10 cellular contexts compared by ENCODE assay signal in genomic region chr2:204108874-204109295, GRCh38.
DNase-seq lines count a peak whose midpoint lies in the region; ATAC-seq and TF ChIP-seq lines count a peak whose summit lies in the region.
"Had no signal": no experiment of that assay in that cellular context is flagged by ENCODE, and none has a peak within 500 bp of the region (broad histone marks: within the 10 kb centered on the region; RNA-seq: fewer than 3 reads in every experiment).

No MANE protein-coding gene starts in this region.

- no peak overlapping the region for H3K27ac ChIP-seq in naive thymus-derived CD4-positive, alpha-beta T cell (ENCODE audit: low read depth, low read length)
- H3K27ac ChIP-seq in uterus, result peak overlapping the region; percentile 78 to 83
- no peak overlapping the region for H3K27ac ChIP-seq in dorsolateral prefrontal cortex

- peaks cover 1% of the 10 kb centered on the region for H3K27me3 Mint-ChIP-seq in activated T-helper 17 cell treated with anti-CD3 and anti-CD28 coated beads, Interleukin-2, amount 50 U/mL, for 72 hours
- peaks cover 0 to 12% (median 0%) of the 10 kb centered on the region in 5 donors for H3K27me3 Mint-ChIP-seq in naive thymus-derived CD4-positive, alpha-beta T cell

- ATAC-seq in activated T-helper 17 cell treated with anti-CD3 and anti-CD28 coated beads, Interleukin-2, amount 50 U/mL, for 72 hours (replicated peaks), result peak; percentile 72
- ATAC-seq in naive thymus-derived CD4-positive, alpha-beta T cell, result peak; percentile 10
- ATAC-seq in omental fat pad (ENCODE audit: low FRiP score) (no peak), sciatic nerve (no peak)

- no peak for TF ChIP-seq POLR2A in uterus (IDR thresholded peaks at IDR 0.05)

- intact Hi-C loops in naive thymus-derived CD4-positive, alpha-beta T cell (cut with micrococcal nuclease), result loop anchor here (1.0 to 10.0 kb wide), 18 partner anchors 9 to 1839 kb away; partner anchors contain the start of genes ICOS (in 1 of the 2) and NRP2 (in 1 of the 2)
- intact Hi-C loops in uterus (cut with DNase I; ENCODE audit: low total_unique reads) (no loop called here), dorsolateral prefrontal cortex (cut with DNase I) (no loop called here), sciatic nerve (cut with DNase I) (no loop called here)

- CTCF ChIA-PET in naive thymus-derived CD4-positive, alpha-beta T cell (lab: Charles Lee), result interaction anchor here (0.6 to 5.7 kb wide), 6 partner anchors 36 to 1709 kb away, joined by 3 to 54 read pairs (median 3); no protein-coding TSS in a partner anchor

- H3K27me3 ChIP-seq in naive thymus-derived CD4-positive, alpha-beta T cell (ENCODE audit: control insufficient read depth in 2 of 2, insufficient read depth in 2 of 2, low read length in 2 of 2), result no peaks in the 10 kb centered on the region
- H3K27me3 ChIP-seq in uterus, result no peaks in the 10 kb centered on the region
- H3K27me3 ChIP-seq in dorsolateral prefrontal cortex, result peaks cover 0 to 10% (median 0%) of the 10 kb centered on the region in 45 donors
- H3K27me3 ChIP-seq: BE2C had no signal

- no peaks in the 10 kb centered on the region for H3K36me3 ChIP-seq in naive thymus-derived CD4-positive, alpha-beta T cell (ENCODE audit: control insufficient read depth in 2 of 3, insufficient read depth in 3 of 3, low read length in 3 of 3)
- no peaks in the 10 kb centered on the region for H3K36me3 ChIP-seq in uterus
- H3K36me3 ChIP-seq: BE2C had no signal

- POLR2A ChIA-PET in naive thymus-derived CD4-positive, alpha-beta T cell (lab: Charles Lee), result no interaction called here

- peaks cover 10% of the 10 kb centered on the region for H3K36me3 Mint-ChIP-seq in activated T-helper 17 cell treated with anti-CD3 and anti-CD28 coated beads, Interleukin-2, amount 50 U/mL, for 72 hours (ENCODE audit: low read depth)
- peaks cover 0 to 3% (median 0%) of the 10 kb centered on the region in 5 donors for H3K36me3 Mint-ChIP-seq in naive thymus-derived CD4-positive, alpha-beta T cell

- no peak for TF ChIP-seq CTCF in uterus (IDR thresholded peaks at IDR 0.05)
- no peak for TF ChIP-seq CTCF in dorsolateral prefrontal cortex (IDR thresholded peaks at IDR 0.05 in 54 of 56, conservative IDR thresholded peaks at IDR 0.05 in 2 of 56; ENCODE audit: low read depth in 1 of 56, partially characterized antibody in 56 of 56)
- no peak for TF ChIP-seq CTCF in omental fat pad (IDR thresholded peaks at IDR 0.05)

- H3K9me3 ChIP-seq in naive thymus-derived CD4-positive, alpha-beta T cell (ENCODE audit: control insufficient read depth in 2 of 3, low read length in 3 of 3), result no peaks in the 10 kb centered on the region
- H3K9me3 ChIP-seq in uterus, result no peaks in the 10 kb centered on the region
- H3K9me3 ChIP-seq: BE2C had no signal

- H3K27ac Mint-ChIP-seq in activated T-helper 17 cell treated with anti-CD3 and anti-CD28 coated beads, Interleukin-2, amount 50 U/mL, for 72 hours, result peak overlapping the region; percentile 94
- H3K27ac Mint-ChIP-seq in naive thymus-derived CD4-positive, alpha-beta T cell, result peak overlapping the region in 8 of 9 donors; percentile 7 to 96 (median 42)

- no peaks in the 10 kb centered on the region for H3K9me3 Mint-ChIP-seq in activated T-helper 17 cell treated with anti-CD3 and anti-CD28 coated beads, Interleukin-2, amount 50 U/mL, for 72 hours
- H3K9me3 Mint-ChIP-seq in naive thymus-derived CD4-positive, alpha-beta T cell, result no peaks in the 10 kb centered on the region

- peak in 2 of 3 donors; percentile 23 to 47 for DNase-seq in stimulated activated CD4-positive, alpha-beta T cell treated with anti-CD3 and anti-CD28 coated beads, Interleukin-12 subunit alpha, Interleukin-12 subunit beta, amount 100 ng/mL, for 48 hours (ENCODE audit: low read depth in 2 of 3, low spot score in 1 of 3)
- DNase-seq in stimulated activated CD4-positive, alpha-beta T cell treated with anti-CD3 and anti-CD28 coated beads, Interleukin-4, amount 100 ng/mL, for 4 hours, result no peak
- DNase-seq in naive thymus-derived CD4-positive, alpha-beta T cell, result peak in 1 of 9 donors; percentile 38
- DNase-seq in uterus (no peak), dorsolateral prefrontal cortex (no peak), omental fat pad (ENCODE audit: low spot score) (no peak), sciatic nerve (ENCODE audit: low spot score) (no peak)
- DNase-seq: posterior cingulate gyrus had no signal

- H3K4me3 Mint-ChIP-seq in activated T-helper 17 cell treated with anti-CD3 and anti-CD28 coated beads, Interleukin-2, amount 50 U/mL, for 72 hours, result peak overlapping the region; percentile 85
- peak overlapping the region in 9 of 10 donors; percentile 81 to 88 (median 83) for H3K4me3 Mint-ChIP-seq in naive thymus-derived CD4-positive, alpha-beta T cell

- H3K4me3 ChIP-seq in naive thymus-derived CD4-positive, alpha-beta T cell (ENCODE audit: low read length), result peak overlapping the region; percentile 21
- no peak overlapping the region for H3K4me3 ChIP-seq in uterus
- no peak overlapping the region for H3K4me3 ChIP-seq in dorsolateral prefrontal cortex

- H3K4me1 Mint-ChIP-seq in activated T-helper 17 cell treated with anti-CD3 and anti-CD28 coated beads, Interleukin-2, amount 50 U/mL, for 72 hours, result peaks cover 56% of the 10 kb centered on the region
- H3K4me1 Mint-ChIP-seq in naive thymus-derived CD4-positive, alpha-beta T cell, result peaks cover 32 to 76% (median 50%) of the 10 kb centered on the region in 7 donors

- H3K4me1 ChIP-seq in naive thymus-derived CD4-positive, alpha-beta T cell (ENCODE audit: control insufficient read depth in 2 of 2, insufficient read depth in 2 of 2, low read length in 2 of 2), result peaks cover 31 to 34% of the 10 kb centered on the region in 2 donors
- H3K4me1 ChIP-seq in uterus, result peaks cover 0 to 8% of the 10 kb centered on the region in 2 donors

Comparison
In these comparisons a context has a peak if more than half of its experiments do, and no peak if none do; other contexts are left out.
1. DNase-seq: peak in stimulated activated CD4-positive, alpha-beta T cell treated with anti-CD3 and anti-CD28 coated beads, Interleukin-12 subunit alpha, Interleukin-12 subunit beta, amount 100 ng/mL, for 48 hours (2 of 3); none in stimulated activated CD4-positive, alpha-beta T cell treated with anti-CD3 and anti-CD28 coated beads, Interleukin-4, amount 100 ng/mL, for 4 hours (0 of 2), uterus (0 of 2), dorsolateral prefrontal cortex (0 of 10), omental fat pad (single experiment) and sciatic nerve (single experiment).
2. ATAC-seq: peak in activated T-helper 17 cell treated with anti-CD3 and anti-CD28 coated beads, Interleukin-2, amount 50 U/mL, for 72 hours (single experiment) and naive thymus-derived CD4-positive, alpha-beta T cell (single experiment); none in omental fat pad (single experiment) and sciatic nerve (single experiment).
3. H3K27ac ChIP-seq: peak in uterus (2 of 2); none in naive thymus-derived CD4-positive, alpha-beta T cell (single experiment) and dorsolateral prefrontal cortex (0 of 59).
4. intact Hi-C loops: an anchor here in naive thymus-derived CD4-positive, alpha-beta T cell (1.0 to 10.0 kb wide); none called in uterus, dorsolateral prefrontal cortex and sciatic nerve.